In the genomic region with DNA sequence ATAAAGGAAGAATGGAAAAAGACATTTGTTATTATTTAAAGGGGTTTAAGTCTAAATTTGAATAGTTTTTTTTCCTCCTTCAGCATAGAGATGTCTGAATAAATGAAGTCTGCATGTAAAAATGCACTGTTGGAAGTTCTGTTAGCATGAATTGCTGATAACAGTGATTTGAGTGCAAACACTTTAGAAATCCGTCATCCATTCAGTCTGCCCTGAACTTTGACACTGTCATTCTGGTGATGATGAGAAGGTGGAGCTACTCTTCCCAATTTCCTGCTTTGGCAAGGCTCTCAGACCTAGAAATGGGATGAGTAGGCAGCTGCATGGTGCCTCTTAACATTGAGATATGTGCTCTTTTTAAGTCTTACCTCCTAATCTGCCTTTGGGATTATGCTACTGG, we compare ENCODE assay signal across 29 cellular contexts.
"Had no signal": no experiment of that assay in that cellular context is flagged by ENCODE, and none has a peak within 500 bp of the region (broad histone marks: within the 10 kb centered on the region; RNA-seq: fewer than 3 reads in every experiment).

No MANE protein-coding gene starts in this region.

- H3K27ac Mint-ChIP-seq: activated CD4-positive, alpha-beta memory T cell treated with anti-CD3 and anti-CD28 coated beads for 36 hours; activated CD4-positive, alpha-beta T cell treated with anti-CD3 and anti-CD28 coated beads, Interleukin-2, amount 10 ng/mL, durations not matched to agents 24 days and 14 days; activated T-helper 17 cell treated with anti-CD3 and anti-CD28 coated beads, Interleukin-2, amount 50 U/mL, for 72 hours; immature natural killer cell; natural killer cell treated with Interleukin-12 subunit alpha and Interleukin-12 subunit beta and Interleukin-15 and Interleukin-18, amount 100 ng/mL, for 72 hours had no signal

- H3K27me3 Mint-ChIP-seq: activated CD4-positive, alpha-beta memory T cell treated with anti-CD3 and anti-CD28 coated beads for 36 hours; activated CD4-positive, alpha-beta T cell treated with anti-CD3 and anti-CD28 coated beads, Interleukin-2, amount 10 ng/mL, durations not matched to agents 24 days and 14 days; activated T-helper 17 cell treated with anti-CD3 and anti-CD28 coated beads, Interleukin-2, amount 50 U/mL, for 72 hours; natural killer cell treated with Interleukin-12 subunit alpha and Interleukin-12 subunit beta and Interleukin-15 and Interleukin-18, amount 100 ng/mL, for 72 hours had no signal

- DNase-seq: activated CD4-positive, alpha-beta memory T cell treated with anti-CD3 and anti-CD28 coated beads for 36 hours; activated CD4-positive, alpha-beta T cell treated with anti-CD3 and anti-CD28 coated beads, Interleukin-2, amount 10 ng/mL, durations not matched to agents 24 days and 14 days; activated CD8-positive, alpha-beta memory T cell treated with anti-CD3 and anti-CD28 coated beads, Interleukin-2, amount 50 U/mL, for 4 hours; activated gamma-delta T cell treated with Interleukin-2 at 50 U/mL for 16 hours; activated naive CD4-positive, alpha-beta T cell treated with anti-CD3 and anti-CD28 coated beads, Interleukin-2, amount 50 U/mL, for 16 hours; activated T-cell treated with anti-CD3 and anti-CD28 coated beads, Interleukin-2, amount 50 U/mL, for 1 hour; amniotic stem cell; brain microvascular endothelial cell; foreskin fibroblast; head of caudate nucleus; hypothalamus; immature natural killer cell; kidney; left lung; lower lobe of right lung; mesendoderm; right cardiac atrium; spleen; stimulated activated naive CD4-positive, alpha-beta T cell; T-helper 9 cell; tibial artery; upper lobe of right lung had no signal

- H3K4me3 ChIP-seq: left lung, lower lobe of right lung, spleen, suprapubic skin, tibial artery, upper lobe of right lung had no signal

- H3K27ac ChIP-seq: brain microvascular endothelial cell, left lung, lower lobe of right lung, spleen, suprapubic skin, tibial artery, upper lobe of right lung, VCaP had no signal

- H3K4me1 ChIP-seq: left lung, spleen had no signal

- H3K9me3 ChIP-seq: left lung, lower lobe of right lung, spleen, suprapubic skin, tibial artery, upper lobe of right lung had no signal

- ATAC-seq: activated T-helper 17 cell treated with anti-CD3 and anti-CD28 coated beads, Interleukin-2, amount 50 U/mL, for 72 hours; left lung; lower lobe of right lung; natural killer cell treated with Interleukin-12 subunit alpha and Interleukin-12 subunit beta and Interleukin-15 and Interleukin-18, amount 100 ng/mL, for 72 hours; right cardiac atrium; upper lobe of right lung had no signal

- H3K4me1 Mint-ChIP-seq: activated CD4-positive, alpha-beta T cell treated with anti-CD3 and anti-CD28 coated beads, Interleukin-2, amount 10 ng/mL, durations not matched to agents 24 days and 14 days; activated T-helper 17 cell treated with anti-CD3 and anti-CD28 coated beads, Interleukin-2, amount 50 U/mL, for 72 hours; immature natural killer cell had no signal

- H3K27me3 ChIP-seq: brain microvascular endothelial cell, left lung, spleen, suprapubic skin, tibial artery, upper lobe of right lung had no signal

- H3K9me3 Mint-ChIP-seq: activated CD4-positive, alpha-beta memory T cell treated with anti-CD3 and anti-CD28 coated beads for 36 hours; activated CD4-positive, alpha-beta T cell treated with anti-CD3 and anti-CD28 coated beads, Interleukin-2, amount 10 ng/mL, durations not matched to agents 24 days and 14 days; activated T-helper 17 cell treated with anti-CD3 and anti-CD28 coated beads, Interleukin-2, amount 50 U/mL, for 72 hours; immature natural killer cell; natural killer cell treated with Interleukin-12 subunit alpha and Interleukin-12 subunit beta and Interleukin-15 and Interleukin-18, amount 100 ng/mL, for 72 hours had no signal

- FAIRE-seq: astrocyte, endothelial cell of umbilical vein, kidney, TTC549 had no signal

- H3K4me3 Mint-ChIP-seq: activated CD4-positive, alpha-beta memory T cell treated with anti-CD3 and anti-CD28 coated beads for 36 hours; activated CD4-positive, alpha-beta T cell treated with anti-CD3 and anti-CD28 coated beads, Interleukin-2, amount 10 ng/mL, durations not matched to agents 24 days and 14 days; activated T-helper 17 cell treated with anti-CD3 and anti-CD28 coated beads, Interleukin-2, amount 50 U/mL, for 72 hours; immature natural killer cell; natural killer cell treated with Interleukin-12 subunit alpha and Interleukin-12 subunit beta and Interleukin-15 and Interleukin-18, amount 100 ng/mL, for 72 hours had no signal
